ENCODE assay signal across 17 cellular contexts in genomic region chr1:119605686-119606085, GRCh38. TPM values are rescaled to one million over a fixed set of nuclear protein-coding genes. Genes with fewer than 3 reads are reported as not detected.
DNase-seq lines count a peak whose midpoint lies in the region; TF ChIP-seq lines count a peak whose summit lies in the region.
"Had no signal": no experiment of that assay in that cellular context is flagged by ENCODE, and none has a peak within 500 bp of the region (broad histone marks: within the 10 kb centered on the region; RNA-seq: fewer than 3 reads in every experiment).

No MANE protein-coding gene starts in this region.

- H3K36me3 Mint-ChIP-seq in dendritic cell treated with granulocyte-macrophage colony-stimulating factor and Interleukin-4, amounts not matched to agents 40 ng/mL and 50 ng/mL, for 4 days (ENCODE audit: low read depth) = no peaks in the 10 kb centered on the region
- no peaks in the 10 kb centered on the region for H3K36me3 Mint-ChIP-seq in nephron progenitor cell (ENCODE audit: low read depth)
- H3K36me3 Mint-ChIP-seq: CD8-positive, alpha-beta T cell had no signal

- peaks cover 75% of the 10 kb centered on the region for H3K4me1 Mint-ChIP-seq in dendritic cell treated with granulocyte-macrophage colony-stimulating factor and Interleukin-4, amounts not matched to agents 40 ng/mL and 50 ng/mL, for 4 days (ENCODE audit: low read depth)
- no peaks in the 10 kb centered on the region for H3K4me1 Mint-ChIP-seq in nephron progenitor cell

- DNase-seq in head of caudate nucleus = peak in 36 of 42 donors; percentile 15 to 92 (median 61)
- peak; percentile 44 for DNase-seq in left kidney (ENCODE audit: low read depth, low spot score)
- DNase-seq in putamen (ENCODE audit: low spot score) = peak; percentile 65
- DNase-seq in activated CD4-positive, alpha-beta T cell treated with anti-CD3 and anti-CD28 coated beads for 1 hour = no peak
- DNase-seq in AML-193 (lab: John Stamatoyannopoulos, UW) = no peak
- no peak for DNase-seq in nephron progenitor cell
- DNase-seq in mesenteric fat pad (ENCODE audit: low spot score) = no peak
- DNase-seq: 8988T; ACHN; Caco-2; Calu3; CD4-positive, alpha-beta T cell; CD8-positive, alpha-beta T cell; DMS79 treated with DMSO at 0.1 percent for 48 hours; GF-D8 had no signal

- no peaks in the 10 kb centered on the region for H3K9me3 Mint-ChIP-seq in dendritic cell treated with granulocyte-macrophage colony-stimulating factor and Interleukin-4, amounts not matched to agents 40 ng/mL and 50 ng/mL, for 4 days
- H3K9me3 Mint-ChIP-seq in nephron progenitor cell = no peaks in the 10 kb centered on the region
- H3K9me3 Mint-ChIP-seq: CD4-positive, alpha-beta T cell; CD8-positive, alpha-beta T cell had no signal

- no peak overlapping the region for H3K4me3 Mint-ChIP-seq in dendritic cell treated with granulocyte-macrophage colony-stimulating factor and Interleukin-4, amounts not matched to agents 40 ng/mL and 50 ng/mL, for 4 days
- H3K4me3 Mint-ChIP-seq in nephron progenitor cell = no peak overlapping the region
- H3K4me3 Mint-ChIP-seq: B cell; CD4-positive, alpha-beta T cell; CD8-positive, alpha-beta T cell had no signal

- H3K27me3 Mint-ChIP-seq in dendritic cell treated with granulocyte-macrophage colony-stimulating factor and Interleukin-4, amounts not matched to agents 40 ng/mL and 50 ng/mL, for 4 days = no peaks in the 10 kb centered on the region
- H3K27me3 Mint-ChIP-seq in nephron progenitor cell (ENCODE audit: low read depth, poor library complexity) = peaks cover 22% of the 10 kb centered on the region

- no peak for TF ChIP-seq CTCF in nephron progenitor cell (IDR thresholded peaks at IDR 0.05)

- intact Hi-C loops in dendritic cell treated with granulocyte-macrophage colony-stimulating factor and Interleukin-4, amounts not matched to agents 40 ng/mL and 50 ng/mL, for 4 days (cut with micrococcal nuclease) = no loop called here
- intact Hi-C loops in head of caudate nucleus (cut with DNase I) = loop anchor here (10.0 kb wide), 1 partner anchor 61 kb away; no protein-coding TSS in a partner anchor

- peak overlapping the region; percentile 79 for H3K27ac Mint-ChIP-seq in dendritic cell treated with granulocyte-macrophage colony-stimulating factor and Interleukin-4, amounts not matched to agents 40 ng/mL and 50 ng/mL, for 4 days
- H3K27ac Mint-ChIP-seq in nephron progenitor cell = no peak overlapping the region
- H3K27ac Mint-ChIP-seq: B cell; CD4-positive, alpha-beta T cell; CD8-positive, alpha-beta T cell had no signal

RNA-seq across cellular contexts. Expression of gene ZNF697, which starts 42.4 kb away (rescaled TPM):
- 11.0 TPM for total RNA-seq in mesenteric fat pad
- total RNA-seq: B cell; CD8-positive, alpha-beta T cell had no signal

Comparison
In these comparisons a context has a peak if more than half of its experiments do, and no peak if none do; other contexts are left out.
1. DNase-seq: peak in head of caudate nucleus (36 of 42), left kidney (single experiment) and putamen (single experiment); none in activated CD4-positive, alpha-beta T cell treated with anti-CD3 and anti-CD28 coated beads for 1 hour (single experiment), AML-193 (0 of 2), nephron progenitor cell (single experiment) and mesenteric fat pad (single experiment).